ENCODE assay signal across 15 cellular contexts in the genomic region with DNA sequence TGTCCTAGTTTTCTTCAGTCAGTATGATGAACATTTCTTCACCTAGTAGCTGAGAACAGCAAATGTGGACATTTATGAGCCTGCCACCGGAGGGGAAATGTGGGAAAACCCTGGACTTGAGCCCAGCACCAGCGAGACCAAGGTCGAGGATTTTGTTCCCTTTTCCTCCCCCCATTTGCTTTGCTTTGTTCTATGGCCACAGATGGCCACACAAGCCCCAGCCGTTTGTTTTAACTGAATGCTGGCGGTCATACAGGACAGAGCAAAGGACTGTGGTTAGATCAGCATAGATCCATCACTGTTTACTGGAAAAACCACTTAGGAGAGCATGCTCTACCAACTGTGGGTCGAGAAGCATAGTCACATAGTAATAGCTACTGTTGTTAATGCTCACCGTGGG. TPM values are rescaled to one million over a fixed set of nuclear protein-coding genes. Genes with fewer than 3 reads are reported as not detected.
DNase-seq lines count a peak whose midpoint lies in the region; TF ChIP-seq lines count a peak whose summit lies in the region.
"Had no signal": no experiment of that assay in that cellular context is flagged by ENCODE, and none has a peak within 500 bp of the region (broad histone marks: within the 10 kb centered on the region; RNA-seq: fewer than 3 reads in every experiment).

No MANE protein-coding gene starts in this region.

- DNase-seq in GF-D8 (lab: John Stamatoyannopoulos, UW) (peak; percentile 56), adrenal gland (peak in 6 of 7 donors; percentile 55 to 78 (median 64)), inferior parietal cortex (ENCODE audit: extremely low spot score) (peak; percentile 76), pons (ENCODE audit: low spot score) (peak; percentile 95), NCI-H1436 (lab: John Stamatoyannopoulos, UW) (no peak), AG08396 (ENCODE audit: low spot score) (no peak), HuH-7.5 (ENCODE audit: low spot score) (no peak), NCI-H774 (lab: John Stamatoyannopoulos, UW) (no peak)
- DNase-seq: activated CD4-positive, alpha-beta T cell treated with anti-CD3 and anti-CD28 coated beads for 4 hours; H7; left ventricle myocardium superior; stimulated activated CD4-positive, alpha-beta T cell treated with anti-CD3 and anti-CD28 coated beads, Interleukin-1b, Interleukin-23, amount 100 ng/mL, for 48 hours had no signal

- H3K4me3 ChIP-seq in adrenal gland = no peak overlapping the region
- H3K4me3 ChIP-seq: right atrium auricular region, SK-N-MC had no signal

- H3K4me1 ChIP-seq in adrenal gland (replicated peaks in 1 of 2) = peaks cover 3 to 10% of the 10 kb centered on the region in 2 donors

- peak overlapping the region in 2 of 5 donors; percentile 51 to 55 for H3K27ac ChIP-seq in adrenal gland
- H3K27ac ChIP-seq: right atrium auricular region, SK-N-MC had no signal

- peaks cover 0 to 100% of the 10 kb centered on the region in 2 donors for H3K36me3 ChIP-seq in adrenal gland (replicated peaks in 1 of 2)

- TF ChIP-seq POLR2A in adrenal gland (IDR thresholded peaks at IDR 0.05) = no peak

- 25 to 35% (median 32%) methylated on average over 7 of the region's 7 CpGs for WGBS in adrenal gland, 4 donors

- H3K27me3 ChIP-seq in adrenal gland = no peaks in the 10 kb centered on the region
- H3K27me3 ChIP-seq: right atrium auricular region had no signal

- no peaks in the 10 kb centered on the region for H3K9me3 ChIP-seq in adrenal gland (replicated peaks in 1 of 3)
- H3K9me3 ChIP-seq: right atrium auricular region had no signal

- no peak for TF ChIP-seq CTCF in adrenal gland (IDR thresholded peaks at IDR 0.05)

- intact Hi-C loops in adrenal gland (cut with DNase I) = no loop called here

RNA-seq across cellular contexts. Expression of a gene that starts 20.9 kb away (rescaled TPM):
- total RNA-seq in adrenal gland = 1 to 10 TPM in 5 of 8 donors, under 1 TPM in 2, not detected in 1; 0.61 to 4.8 (median 2.2) TPM
- 1 to 10 TPM in 1 of 3 donors, under 1 TPM in 2; 0.40 to 3.9 (median 0.91) TPM for polyA plus RNA-seq in adrenal gland
- total RNA-seq: fibroblast of villous mesenchyme had no signal

RNA-seq across cellular contexts. Expression of a gene that starts 28.5 kb away (rescaled TPM):
- total RNA-seq in adrenal gland = 10 to 100 TPM; 42.4 to 77.5 (median 57.2) TPM
- 100 to 1,000 TPM in 1 of 3 donors, 10 to 100 TPM in 2; 63.4 to 137 (median 67.6) TPM for polyA plus RNA-seq in adrenal gland

RNA-seq across cellular contexts. Expression of a gene that starts 44.3 kb away (rescaled TPM):
- 100 to 1,000 TPM; 119 to 159 (median 150) TPM for total RNA-seq in adrenal gland
- polyA plus RNA-seq in adrenal gland = 100 to 1,000 TPM in 1 of 3 donors, 10 to 100 TPM in 2; 62.0 to 199 (median 96.0) TPM

RNA-seq across cellular contexts. Expression of a gene that starts 54.9 kb away (rescaled TPM):
- total RNA-seq in adrenal gland = 100 to 1,000 TPM in 4 of 8 donors, 10 to 100 TPM in 4; 46.7 to 140 (median 91.4) TPM
- 100 to 1,000 TPM; 154 to 294 (median 239) TPM for polyA plus RNA-seq in adrenal gland

Comparison
In these comparisons a context has a peak if more than half of its experiments do, and no peak if none do; other contexts are left out.
1. DNase-seq: peak in GF-D8 (single experiment), adrenal gland (6 of 7), inferior parietal cortex (single experiment) and pons (single experiment); none in NCI-H1436 (single experiment), AG08396 (single experiment), HuH-7.5 (single experiment) and NCI-H774 (single experiment).